Comparison of ENCODE assay signal across 25 cellular contexts in the genomic region with DNA sequence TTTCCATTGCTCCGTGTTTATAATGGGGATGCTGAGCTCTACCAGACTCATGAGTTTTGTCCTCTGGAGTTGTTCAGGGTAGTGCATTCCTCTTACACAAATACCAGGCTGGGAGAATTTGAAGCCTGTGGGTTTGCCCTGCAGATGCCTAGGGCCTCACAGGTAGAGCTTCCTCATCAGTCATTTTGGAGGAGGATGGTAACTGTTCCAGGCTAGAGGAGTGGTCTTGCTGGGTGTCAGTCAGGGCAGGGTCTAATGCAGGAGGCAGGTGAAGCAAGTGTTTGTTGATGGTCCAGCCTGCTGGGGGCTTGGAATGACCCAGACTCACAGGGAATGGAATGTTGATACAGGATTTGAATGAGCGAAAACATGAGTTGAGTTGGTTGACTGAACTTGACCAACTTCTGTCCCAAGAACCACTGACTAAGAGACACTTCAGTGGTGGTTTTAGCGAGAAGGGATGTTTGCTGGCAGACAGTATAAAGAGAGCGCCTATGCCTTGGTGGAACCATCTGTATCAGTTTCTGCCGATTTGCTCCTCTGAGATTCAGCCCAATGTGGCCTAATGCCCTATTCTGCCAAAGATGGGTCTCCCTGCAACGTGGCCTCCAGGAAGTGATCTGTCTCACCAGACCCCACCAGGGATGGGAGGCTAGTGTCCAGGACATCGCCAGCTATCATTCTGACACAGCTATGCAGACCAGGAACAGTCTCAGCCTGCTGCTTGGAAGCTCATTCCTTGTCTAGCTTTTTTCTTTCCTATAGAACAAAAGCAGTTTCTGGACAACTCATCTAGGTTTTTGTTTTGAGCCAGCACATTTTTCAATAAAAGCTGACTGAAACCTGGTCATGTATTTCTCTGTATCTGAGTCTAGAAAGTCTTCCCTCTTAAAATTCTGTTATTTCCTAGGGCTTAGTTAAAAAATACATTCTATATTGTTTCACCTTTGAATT. TPM values are rescaled to one million over a fixed set of nuclear protein-coding genes. Genes with fewer than 3 reads are reported as not detected.
DNase-seq lines count a peak whose midpoint lies in the region; ATAC-seq, FAIRE-seq and TF ChIP-seq lines count a peak whose summit lies in the region.
"Had no signal": no experiment of that assay in that cellular context is flagged by ENCODE, and none has a peak within 500 bp of the region (broad histone marks: within the 10 kb centered on the region; RNA-seq: fewer than 3 reads in every experiment).

No MANE protein-coding gene starts in this region.

- no peaks in the 10 kb centered on the region for H3K9me3 Mint-ChIP-seq in stimulated activated naive CD8-positive, alpha-beta T cell treated with anti-CD3 and anti-CD28 coated beads, Interleukin-15, amount 100 ng/mL, for 72 hours
- no peaks in the 10 kb centered on the region for H3K9me3 Mint-ChIP-seq in naive thymus-derived CD4-positive, alpha-beta T cell
- H3K9me3 Mint-ChIP-seq: IgD-negative memory B cell, nephron had no signal

- POLR2A ChIA-PET in naive thymus-derived CD4-positive, alpha-beta T cell (lab: Charles Lee) = no interaction called here

- H3K27me3 ChIP-seq in bronchial epithelial cell (ENCODE audit: control insufficient read depth, insufficient read depth, low read length) = no peaks in the 10 kb centered on the region
- no peaks in the 10 kb centered on the region for H3K27me3 ChIP-seq in naive thymus-derived CD4-positive, alpha-beta T cell (ENCODE audit: control insufficient read depth in 2 of 2, insufficient read depth in 2 of 2, low read length in 2 of 2)
- H3K27me3 ChIP-seq: MG63, transverse colon had no signal

- ATAC-seq in stimulated activated naive CD8-positive, alpha-beta T cell treated with anti-CD3 and anti-CD28 coated beads, Interleukin-15, amount 100 ng/mL, for 72 hours = peak; percentile 45
- no peak for ATAC-seq in naive thymus-derived CD4-positive, alpha-beta T cell
- ATAC-seq: gastrocnemius medialis, left colon had no signal

- intact Hi-C loops in naive thymus-derived CD4-positive, alpha-beta T cell (cut with micrococcal nuclease) = loop anchor here in 1 of 2 donors (10.0 kb wide), 1 partner anchor 116 kb away; no protein-coding TSS in a partner anchor

- H3K27ac ChIP-seq in naive thymus-derived CD4-positive, alpha-beta T cell (ENCODE audit: low read depth, low read length) = no peak overlapping the region
- H3K27ac ChIP-seq: gastrocnemius medialis, HL-60 had no signal

- no peak overlapping the region for H3K27ac Mint-ChIP-seq in stimulated activated naive CD8-positive, alpha-beta T cell treated with anti-CD3 and anti-CD28 coated beads, Interleukin-15, amount 100 ng/mL, for 72 hours
- no peak overlapping the region for H3K27ac Mint-ChIP-seq in naive thymus-derived CD4-positive, alpha-beta T cell
- H3K27ac Mint-ChIP-seq: IgD-negative memory B cell, nephron, progenitor cell of endocrine pancreas had no signal

- H3K27me3 Mint-ChIP-seq in stimulated activated naive CD8-positive, alpha-beta T cell treated with anti-CD3 and anti-CD28 coated beads, Interleukin-15, amount 100 ng/mL, for 72 hours = no peaks in the 10 kb centered on the region
- peaks cover 0 to 12% (median 0%) of the 10 kb centered on the region in 5 donors for H3K27me3 Mint-ChIP-seq in naive thymus-derived CD4-positive, alpha-beta T cell

- FAIRE-seq in bronchial epithelial cell (lab: Jason Lieb, UNC) = no peak

- peak overlapping the region in 1 of 2 donors; percentile 23 for H3K4me3 Mint-ChIP-seq in stimulated activated naive CD8-positive, alpha-beta T cell treated with anti-CD3 and anti-CD28 coated beads, Interleukin-15, amount 100 ng/mL, for 72 hours
- H3K4me3 Mint-ChIP-seq in naive thymus-derived CD4-positive, alpha-beta T cell = no peak overlapping the region
- H3K4me3 Mint-ChIP-seq: IgD-negative memory B cell, nephron had no signal

- H3K9me3 ChIP-seq in naive thymus-derived CD4-positive, alpha-beta T cell (ENCODE audit: control insufficient read depth in 2 of 3, low read length in 3 of 3) = no peaks in the 10 kb centered on the region
- H3K9me3 ChIP-seq: gastrocnemius medialis, MG63, transverse colon had no signal

- H3K4me1 ChIP-seq in naive thymus-derived CD4-positive, alpha-beta T cell (ENCODE audit: control insufficient read depth in 2 of 2, insufficient read depth in 2 of 2, low read length in 2 of 2) = peaks cover 0 to 12% of the 10 kb centered on the region in 2 donors

- CTCF ChIA-PET in naive thymus-derived CD4-positive, alpha-beta T cell (lab: Charles Lee) = no interaction called here

- H3K36me3 Mint-ChIP-seq in naive thymus-derived CD4-positive, alpha-beta T cell = no peaks in the 10 kb centered on the region
- H3K36me3 Mint-ChIP-seq: IgD-negative memory B cell had no signal

- H3K4me1 Mint-ChIP-seq in stimulated activated naive CD8-positive, alpha-beta T cell treated with anti-CD3 and anti-CD28 coated beads, Interleukin-15, amount 100 ng/mL, for 72 hours = peaks cover 7% of the 10 kb centered on the region
- peaks cover 0 to 9% (median 0%) of the 10 kb centered on the region in 7 donors for H3K4me1 Mint-ChIP-seq in naive thymus-derived CD4-positive, alpha-beta T cell

- H3K4me3 ChIP-seq in bronchial epithelial cell (ENCODE audit: low read depth, low read length) = no peak overlapping the region
- H3K4me3 ChIP-seq in naive thymus-derived CD4-positive, alpha-beta T cell (ENCODE audit: low read length) = no peak overlapping the region
- H3K4me3 ChIP-seq: gastrocnemius medialis, MG63, skin epidermis, transverse colon had no signal

- H3K36me3 ChIP-seq in bronchial epithelial cell (ENCODE audit: control insufficient read depth, insufficient read depth, low read length) = no peaks in the 10 kb centered on the region
- no peaks in the 10 kb centered on the region for H3K36me3 ChIP-seq in naive thymus-derived CD4-positive, alpha-beta T cell (ENCODE audit: control insufficient read depth in 2 of 3, insufficient read depth in 3 of 3, low read length in 3 of 3)
- H3K36me3 ChIP-seq: gastrocnemius medialis, MG63, transverse colon had no signal

- DNase-seq in stimulated activated CD4-positive, alpha-beta T cell treated with anti-CD3 and anti-CD28 coated beads, Interleukin-1b, Interleukin-23, amount 100 ng/mL, for 48 hours = peak; percentile 62
- DNase-seq in stimulated activated CD4-positive, alpha-beta T cell treated with anti-CD3 and anti-CD28 coated beads, Interleukin-2, amount 100 ng/mL, for 24 hours = no peak
- peak; percentile 36 to 51 for DNase-seq in activated CD4-positive, alpha-beta T cell treated with anti-CD3 and anti-CD28 coated beads, Interleukin-2, amount 50 U/mL, for 48 hours
- DNase-seq in bronchial epithelial cell (ENCODE audit: low read depth) (peak; percentile 31), NCI-H2107 (lab: John Stamatoyannopoulos, UW) (no peak)
- DNase-seq in stimulated activated naive CD8-positive, alpha-beta T cell treated with anti-CD3 and anti-CD28 coated beads, Interleukin-15, amount 100 ng/mL, for 72 hours = peak in 1 of 2 donors; percentile 36
- no peak for DNase-seq in naive thymus-derived CD4-positive, alpha-beta T cell
- DNase-seq: AML-193, amniotic stem cell, COR-L47, gastrocnemius medialis, left colon, MG63, NCI-H1436 treated with DMSO at 0.1 percent for 48 hours, NCI-H2171 treated with DMSO at 0.1 percent for 48 hours, NCI-H69, SHP77 treated with DMSO at 0.1 percent for 48 hours, transverse colon had no signal

- no peak for TF ChIP-seq CTCF in bronchial epithelial cell (IDR thresholded peaks at IDR 0.05; ENCODE audit: insufficient read depth, low read length, severe bottlenecking)

RNA-seq across cellular contexts. Expression of a gene that starts 9.3 kb away (rescaled TPM):
- total RNA-seq in bronchial epithelial cell = not detected in 2 replicates
- 1 to 10 TPM in 2 of 5 experiments, under 1 TPM in 1, not detected in 2; 0.40 to 2.7 (median 1.3) TPM for total RNA-seq in naive thymus-derived CD4-positive, alpha-beta T cell
- not detected for polyA plus RNA-seq in naive thymus-derived CD4-positive, alpha-beta T cell
- total RNA-seq: Daoy, dermis microvascular lymphatic vessel endothelial cell, progenitor cell of endocrine pancreas had no signal
- polyA plus RNA-seq: IgD-negative memory B cell had no signal

Comparison
In these comparisons a context has a peak if more than half of its experiments do, and no peak if none do; other contexts are left out.
1. DNase-seq: peak in stimulated activated CD4-positive, alpha-beta T cell treated with anti-CD3 and anti-CD28 coated beads, Interleukin-1b, Interleukin-23, amount 100 ng/mL, for 48 hours (single experiment), activated CD4-positive, alpha-beta T cell treated with anti-CD3 and anti-CD28 coated beads, Interleukin-2, amount 50 U/mL, for 48 hours (2 of 2) and bronchial epithelial cell (single experiment); none in stimulated activated CD4-positive, alpha-beta T cell treated with anti-CD3 and anti-CD28 coated beads, Interleukin-2, amount 100 ng/mL, for 24 hours (0 of 2), naive thymus-derived CD4-positive, alpha-beta T cell (0 of 9) and NCI-H2107 (single experiment).